ENCODE assay signal across 8 cellular contexts in genomic region chr17:37643118-37643766, GRCh38. TPM values are rescaled to one million over a fixed set of nuclear protein-coding genes. Genes with fewer than 3 reads are reported as not detected.
A peak's percentile ranks its signal among the peaks of the same experiment; 100 is the strongest.
DNase-seq lines count a peak whose midpoint lies in the region; ATAC-seq and TF ChIP-seq lines count a peak whose summit lies in the region.

A gene with protein sequence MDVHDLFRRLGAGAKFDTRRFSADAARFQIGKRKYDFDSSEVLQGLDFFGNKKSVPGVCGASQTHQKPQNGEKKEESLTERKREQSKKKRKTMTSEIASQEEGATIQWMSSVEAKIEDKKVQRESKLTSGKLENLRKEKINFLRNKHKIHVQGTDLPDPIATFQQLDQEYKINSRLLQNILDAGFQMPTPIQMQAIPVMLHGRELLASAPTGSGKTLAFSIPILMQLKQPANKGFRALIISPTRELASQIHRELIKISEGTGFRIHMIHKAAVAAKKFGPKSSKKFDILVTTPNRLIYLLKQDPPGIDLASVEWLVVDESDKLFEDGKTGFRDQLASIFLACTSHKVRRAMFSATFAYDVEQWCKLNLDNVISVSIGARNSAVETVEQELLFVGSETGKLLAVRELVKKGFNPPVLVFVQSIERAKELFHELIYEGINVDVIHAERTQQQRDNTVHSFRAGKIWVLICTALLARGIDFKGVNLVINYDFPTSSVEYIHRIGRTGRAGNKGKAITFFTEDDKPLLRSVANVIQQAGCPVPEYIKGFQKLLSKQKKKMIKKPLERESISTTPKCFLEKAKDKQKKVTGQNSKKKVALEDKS (minus strand): TSS chr17:37643446. CDS start chr17:37643420, 26 bp downstream.

- peak within 1 kb of the TSS; percentile 81 for H3K4me2 ChIP-seq in SU-DHL-6 (ENCODE audit: low read depth, low read length, poor library complexity, severe bottlenecking)

- H3K4me3 ChIP-seq in SU-DHL-6 (ENCODE audit: insufficient read depth, low read length, poor library complexity, severe bottlenecking): peak within 1 kb of the TSS; percentile 76
- peak within 1 kb of the TSS; percentile 71 to 74 for H3K4me3 ChIP-seq in testis

- peaks cover 23% of the 10 kb centered on the region for H3K36me3 Mint-ChIP-seq in activated naive CD8-positive, alpha-beta T cell treated with anti-CD3 and anti-CD28 coated beads for 36 hours
- peaks cover 18% of the 10 kb centered on the region for H3K36me3 Mint-ChIP-seq in osteocyte (ENCODE audit: unreplicated experiment)

- TF ChIP-seq POLR2A in testis (IDR thresholded peaks at IDR 0.05): no peak

- peak within 1 kb of the TSS; percentile 90 for H3K27ac Mint-ChIP-seq in activated naive CD8-positive, alpha-beta T cell treated with anti-CD3 and anti-CD28 coated beads for 36 hours
- H3K27ac Mint-ChIP-seq in osteocyte (ENCODE audit: unreplicated experiment): peak within 1 kb of the TSS; percentile 89

- H3K36me3 ChIP-seq in SU-DHL-6 (ENCODE audit: low read length) (peaks cover 2% of the 10 kb centered on the region), testis (ENCODE audit: low read depth, missing control alignments) (no peaks in the 10 kb centered on the region)

- WGBS in testis, 2 donors: 0 to 1% methylated on average over 26 to 43 of the region's 43 CpGs

- H4K20me1 ChIP-seq in SU-DHL-6 (ENCODE audit: low read depth, low read length): no peaks in the 10 kb centered on the region

- H3F3A ChIP-seq in SU-DHL-6 (ENCODE audit: insufficient read depth): no peaks in the 10 kb centered on the region

- peak within 1 kb of the TSS; percentile 92 for H3K4me3 Mint-ChIP-seq in activated naive CD8-positive, alpha-beta T cell treated with anti-CD3 and anti-CD28 coated beads for 36 hours
- peak within 1 kb of the TSS; percentile 85 for H3K4me3 Mint-ChIP-seq in osteocyte (ENCODE audit: unreplicated experiment)

- H3K9me3 Mint-ChIP-seq in activated naive CD8-positive, alpha-beta T cell treated with anti-CD3 and anti-CD28 coated beads for 36 hours: no peaks in the 10 kb centered on the region
- no peaks in the 10 kb centered on the region for H3K9me3 Mint-ChIP-seq in osteocyte (ENCODE audit: unreplicated experiment)

- intact Hi-C loops in Right ventricle myocardium inferior (cut with DNase I) (no loop called here), testis (cut with DNase I; ENCODE audit: low total_unique reads) (no loop called here)

- DNase-seq in G401 (ENCODE audit: low spot score): peak; percentile 92
- DNase-seq in NCI-H1417 treated with DMSO at 0.1 percent for 48 hours (lab: John Stamatoyannopoulos, UW): peak; percentile 74
- DNase-seq in activated naive CD8-positive, alpha-beta T cell treated with anti-CD3 and anti-CD28 coated beads for 36 hours: peak; percentile 87
- peak; percentile 96 for DNase-seq in Right ventricle myocardium inferior (ENCODE audit: missing footprints)
- DNase-seq in osteocyte (ENCODE audit: extremely low spot score, unreplicated experiment): peak; percentile 96
- peak; percentile 96 for DNase-seq in testis

- H3K4me1 Mint-ChIP-seq in activated naive CD8-positive, alpha-beta T cell treated with anti-CD3 and anti-CD28 coated beads for 36 hours: peaks cover 18% of the 10 kb centered on the region
- H3K4me1 Mint-ChIP-seq in osteocyte (ENCODE audit: unreplicated experiment): peaks cover 43% of the 10 kb centered on the region

- in situ Hi-C loops in G401 (cut with HindIII; ENCODE audit: low sequenced_read_pairs): no loop called here

- H3K27me3 Mint-ChIP-seq in activated naive CD8-positive, alpha-beta T cell treated with anti-CD3 and anti-CD28 coated beads for 36 hours: peaks cover 33% of the 10 kb centered on the region
- no peaks in the 10 kb centered on the region for H3K27me3 Mint-ChIP-seq in osteocyte (ENCODE audit: unreplicated experiment)

- H3K9me2 ChIP-seq in SU-DHL-6 (replicated peaks; ENCODE audit: insufficient read depth, low read length): no peaks in the 10 kb centered on the region

- peaks cover 38% of the 10 kb centered on the region for H3K79me2 ChIP-seq in SU-DHL-6 (ENCODE audit: insufficient read depth, low read length)

- ATAC-seq in HG02588 (IDR thresholded peaks at IDR 0.05; ENCODE audit: unreplicated experiment) (peak; percentile 89), Right ventricle myocardium inferior (peak; percentile 99)

- H2AFZ ChIP-seq in SU-DHL-6 (ENCODE audit: low read depth, low read length, severe bottlenecking): peak within 1 kb of the TSS; percentile 95

- H3K9me3 ChIP-seq in SU-DHL-6 (ENCODE audit: insufficient read depth, low read length) (no peaks in the 10 kb centered on the region), testis (no peaks in the 10 kb centered on the region)

- TF ChIP-seq CTCF in SU-DHL-6 (IDR thresholded peaks at IDR 0.05; ENCODE audit: insufficient read depth, low read length, poor library complexity, severe bottlenecking) (no peak), osteocyte (IDR thresholded peaks at IDR 0.05) (peak; percentile 25), testis (IDR thresholded peaks at IDR 0.05) (no peak)

- peak within 1 kb of the TSS; percentile 83 for H3K9ac ChIP-seq in SU-DHL-6 (ENCODE audit: low read length)

- H3K4me1 ChIP-seq in testis: peaks cover 8% of the 10 kb centered on the region

- H3K27me3 ChIP-seq in SU-DHL-6 (ENCODE audit: low read length) (no peaks in the 10 kb centered on the region), testis (no peaks in the 10 kb centered on the region)

- H3K27ac ChIP-seq in SU-DHL-6 (ENCODE audit: low read depth, low read length) (peak within 1 kb of the TSS; percentile 22), testis (peak within 1 kb of the TSS; percentile 84 to 86)

RNA-seq across cellular contexts. Expression of the gene that starts here (rescaled TPM):
- total RNA-seq in G401 (2014; rRNA removed; shearing (Covaris generic)): 23.0 and 43.7 TPM in 2 replicates
- 10 to 100 TPM; 38.6 to 41.0 TPM for total RNA-seq in activated naive CD8-positive, alpha-beta T cell treated with anti-CD3 and anti-CD28 coated beads for 36 hours
- total RNA-seq in Right ventricle myocardium inferior (14.9 TPM), osteocyte (46.4 and 47.4 TPM in 2 replicates), testis (10 to 100 TPM; 25.5 to 31.7 TPM)
- 14.0 TPM for polyA plus RNA-seq in testis (ENCODE audit: insufficient read depth, low read depth, low replicate concordance)

Comparison
In these comparisons a context has a peak if more than half of its experiments do, and no peak if none do; other contexts are left out.
1. Peak in every context shown above with its lines: DNase-seq, ATAC-seq, H3K4me3 ChIP-seq and H3K27ac ChIP-seq.